ENCODE assay signal across 8 cellular contexts in the genomic region with DNA sequence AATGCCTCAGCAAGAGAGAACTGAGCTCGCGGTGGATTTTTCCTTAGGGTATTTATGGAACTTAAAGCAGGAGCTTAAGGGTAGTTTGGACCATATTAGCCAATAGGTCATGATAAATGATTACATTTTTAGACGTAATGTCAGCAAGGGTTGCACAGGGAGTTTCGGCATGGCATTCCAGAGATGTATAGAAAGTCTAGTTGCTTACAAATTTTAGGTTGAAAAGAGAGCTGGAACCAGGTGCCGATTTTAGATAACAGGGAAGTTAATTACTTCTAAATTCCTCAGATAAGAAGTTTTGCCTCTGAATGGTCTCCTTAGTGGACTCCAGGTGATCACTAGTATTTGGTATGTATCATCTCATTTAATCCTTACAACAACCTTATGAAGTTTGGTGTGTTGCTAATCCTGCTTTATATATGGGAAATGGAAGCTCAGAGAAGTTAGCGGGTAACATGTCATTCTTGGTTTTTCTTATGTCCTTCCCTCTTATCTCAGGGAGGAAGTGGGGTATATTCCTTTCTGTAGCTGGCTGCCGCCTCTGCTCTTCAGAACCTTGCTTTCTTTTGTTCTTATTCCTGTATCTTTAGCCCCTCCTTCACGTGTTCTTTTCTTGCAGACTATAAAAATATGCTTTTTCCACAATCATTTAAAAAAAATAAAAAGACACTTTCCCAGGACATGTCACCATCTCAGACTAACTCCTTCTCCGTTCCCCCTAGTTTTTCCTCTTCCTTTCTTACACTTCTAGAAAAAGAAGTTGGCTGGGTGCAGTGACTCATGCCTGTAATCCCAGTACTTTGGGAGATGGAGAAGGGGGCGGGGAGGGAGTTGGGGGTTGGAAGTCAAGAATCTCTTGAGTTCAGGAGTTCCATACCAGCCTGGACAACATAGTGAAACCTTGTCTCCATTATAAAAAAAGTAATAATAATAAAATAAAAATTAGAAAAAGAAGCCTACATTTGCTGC. TPM values are rescaled to one million over a fixed set of nuclear protein-coding genes. Genes with fewer than 3 reads are reported as not detected.
A peak's percentile ranks its signal among the peaks of the same experiment; 100 is the strongest.
DNase-seq lines count a peak whose midpoint lies in the region; ATAC-seq, FAIRE-seq and TF ChIP-seq lines count a peak whose summit lies in the region.

No MANE protein-coding gene starts in this region.

- peaks cover 4% of the 10 kb centered on the region for H3K36me3 Mint-ChIP-seq in endothelial cell (ENCODE audit: low read depth, unreplicated experiment)
- peaks cover 9% of the 10 kb centered on the region for H3K36me3 Mint-ChIP-seq in neural progenitor cell

- H3K4me3 Mint-ChIP-seq in endothelial cell (ENCODE audit: unreplicated experiment) (no peak overlapping the region), neural progenitor cell (no peak overlapping the region)

- no peaks in the 10 kb centered on the region for H3K36me3 ChIP-seq in neural progenitor cell

- H3K4me2 ChIP-seq in neural progenitor cell = peak overlapping the region; percentile 8

- peaks cover 16% of the 10 kb centered on the region for H3K4me1 ChIP-seq in neural progenitor cell

- H3K27me3 ChIP-seq in neural progenitor cell = no peaks in the 10 kb centered on the region

- H3K27ac Mint-ChIP-seq in endothelial cell (ENCODE audit: unreplicated experiment) (peak overlapping the region; percentile 81), neural progenitor cell (no peak overlapping the region)

- no peak overlapping the region for H3K9ac ChIP-seq in neural progenitor cell

- H3K4me1 Mint-ChIP-seq in endothelial cell (ENCODE audit: unreplicated experiment) (peaks cover 36% of the 10 kb centered on the region), neural progenitor cell (peaks cover 7% of the 10 kb centered on the region)

- peak; percentile 26 for FAIRE-seq in RCC 7860 (lab: Jason Lieb, UNC)

- H3K9me3 Mint-ChIP-seq in endothelial cell (ENCODE audit: unreplicated experiment) = no peaks in the 10 kb centered on the region
- H3K9me3 Mint-ChIP-seq in neural progenitor cell = peaks cover 17% of the 10 kb centered on the region

- H2AFZ ChIP-seq in neural progenitor cell (replicated peaks) = no peak overlapping the region

- no peak overlapping the region for H3K27ac ChIP-seq in neural progenitor cell

- H3F3A ChIP-seq in neural progenitor cell (ENCODE audit: low read depth) = peaks cover 9% of the 10 kb centered on the region

- H3K27me3 Mint-ChIP-seq in endothelial cell (ENCODE audit: unreplicated experiment) (no peaks in the 10 kb centered on the region), neural progenitor cell (ENCODE audit: insufficient read depth, low read depth) (peaks cover 3% of the 10 kb centered on the region)

- H3K9me3 ChIP-seq in neural progenitor cell (ENCODE audit: low read depth) = no peaks in the 10 kb centered on the region

- peaks cover 14% of the 10 kb centered on the region for H3K79me2 ChIP-seq in neural progenitor cell (ENCODE audit: low read depth)

- no peak for ATAC-seq in GM21381 (IDR thresholded peaks at IDR 0.05; ENCODE audit: unreplicated experiment)
- ATAC-seq in GM19328 (IDR thresholded peaks at IDR 0.05; ENCODE audit: unreplicated experiment) = no peak

- no peak overlapping the region for H3K4me3 ChIP-seq in neural progenitor cell

- peak; percentile 79 for DNase-seq in EL
- DNase-seq in RCC 7860 (ENCODE audit: low spot score) = peak; percentile 27
- DNase-seq in endothelial cell (ENCODE audit: low spot score) = no peak
- DNase-seq in neural progenitor cell (ENCODE audit: low spot score) = no peak
- DNase-seq in NCI-H187 (lab: John Stamatoyannopoulos, UW) = no peak
- no peak for DNase-seq in cerebellum (ENCODE audit: low spot score)

- H4K20me1 ChIP-seq in neural progenitor cell (ENCODE audit: low read depth) = no peaks in the 10 kb centered on the region

- no peak for TF ChIP-seq CTCF in endothelial cell (IDR thresholded peaks at IDR 0.05; ENCODE audit: unreplicated experiment)
- TF ChIP-seq CTCF in neural progenitor cell (IDR thresholded peaks at IDR 0.05) = no peak

RNA-seq across cellular contexts. Expression of a gene that starts 25.7 kb away (rescaled TPM):
- total RNA-seq in endothelial cell (ENCODE audit: unreplicated experiment) (86.4 TPM), neural progenitor cell (ENCODE audit: low replicate concordance) (35.9 and 44.8 TPM in 2 replicates), cerebellum (59.6 TPM)

Comparison
In these comparisons a context has a peak if more than half of its experiments do, and no peak if none do; other contexts are left out.
1. DNase-seq: peak in EL (single experiment) and RCC 7860 (single experiment); none in endothelial cell (single experiment), neural progenitor cell (single experiment), NCI-H187 (0 of 2) and cerebellum (single experiment).